In the genomic region with DNA sequence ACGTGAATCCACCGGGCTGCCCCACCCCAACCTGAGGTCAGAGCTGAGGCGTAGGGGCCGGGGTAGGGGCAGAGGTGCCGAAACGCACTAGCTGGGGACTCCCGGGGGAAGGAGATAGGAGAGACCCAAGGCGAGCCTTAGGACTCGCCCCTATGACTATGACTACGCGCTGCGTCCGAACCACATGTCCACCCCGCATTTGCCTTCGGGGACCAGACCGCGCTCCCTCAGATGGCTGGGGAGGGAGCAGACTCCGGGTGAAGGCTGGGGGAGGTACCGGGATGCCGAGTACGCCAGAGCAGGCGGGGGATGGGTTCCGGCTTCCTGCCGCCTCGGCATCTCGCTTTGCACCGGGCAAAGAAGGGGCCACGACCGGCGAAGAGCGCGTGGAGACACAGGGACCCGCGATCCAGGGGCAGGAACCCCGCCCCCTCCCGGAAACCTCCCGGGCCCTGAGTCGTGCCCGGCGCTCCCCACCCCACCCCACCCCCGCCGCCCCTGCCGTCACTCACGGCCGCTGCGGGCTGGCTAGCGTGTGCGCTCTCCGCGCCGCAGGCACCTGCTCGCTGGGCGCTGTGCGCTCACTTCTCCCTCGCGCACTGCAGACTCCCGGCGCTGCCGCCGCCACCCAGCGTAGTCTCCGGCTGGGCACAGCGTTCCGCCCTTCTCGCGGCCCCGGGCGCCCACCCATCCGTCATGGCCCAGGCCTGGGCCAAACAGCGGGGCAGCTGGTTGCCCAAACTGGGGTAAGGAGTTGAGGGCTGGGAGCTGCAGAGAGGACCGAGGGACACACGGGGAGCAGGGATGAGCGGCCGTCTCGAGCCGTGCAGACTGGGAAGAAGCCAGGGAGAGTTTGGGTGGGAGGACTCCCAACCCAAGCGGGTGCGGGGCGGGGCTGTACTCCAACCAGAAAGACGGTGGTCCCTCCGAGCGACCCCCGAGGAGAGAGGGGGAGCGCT, we compare ENCODE assay signal across 11 cellular contexts. TPM values are rescaled to one million over a fixed set of nuclear protein-coding genes. Genes with fewer than 3 reads are reported as not detected.
A peak's percentile ranks its signal among the peaks of the same experiment; 100 is the strongest.
DNase-seq lines count a peak whose midpoint lies in the region; ATAC-seq lines count a peak whose summit lies in the region.
"Had no signal": no experiment of that assay in that cellular context is flagged by ENCODE, and none has a peak within 500 bp of the region (broad histone marks: within the 10 kb centered on the region; RNA-seq: fewer than 3 reads in every experiment).

No MANE protein-coding gene starts in this region.

- H3K4ac ChIP-seq in mesendoderm (ENCODE audit: low read depth, low read length): no peak overlapping the region

- ATAC-seq in stimulated activated naive CD8-positive, alpha-beta T cell treated with anti-CD3 and anti-CD28 coated beads, Interleukin-15, amount 100 ng/mL, for 72 hours: no peak
- no peak for ATAC-seq in stimulated activated naive CD8-positive, alpha-beta T cell treated with anti-CD3 and anti-CD28 coated beads, Interleukin-15, Interleukin-2, amounts not matched to agents 100 U/mL and 50 U/mL, for 24 hours
- ATAC-seq in GM21723 (IDR thresholded peaks at IDR 0.05; ENCODE audit: unreplicated experiment) (no peak), HG03460 (IDR thresholded peaks at IDR 0.05; ENCODE audit: unreplicated experiment) (no peak), HG03045 (IDR thresholded peaks at IDR 0.05; ENCODE audit: unreplicated experiment) (no peak)

- no peak overlapping the region for H3K27ac ChIP-seq in mesendoderm (ENCODE audit: low read depth, low read length)
- H3K27ac ChIP-seq: SK-N-MC had no signal

- H3K27me3 ChIP-seq in mesendoderm (ENCODE audit: insufficient read depth, low read length, poor library complexity): peaks cover 43% of the 10 kb centered on the region

- H3K4me3 ChIP-seq in mesendoderm (ENCODE audit: low read length): no peak overlapping the region
- H3K4me3 ChIP-seq: SK-N-MC had no signal

- no peaks in the 10 kb centered on the region for H3K79me1 ChIP-seq in mesendoderm (ENCODE audit: low read length)

- H3K4me3 Mint-ChIP-seq in stimulated activated naive CD8-positive, alpha-beta T cell treated with anti-CD3 and anti-CD28 coated beads, Interleukin-15, amount 100 ng/mL, for 72 hours: peak overlapping the region; percentile 74 to 83

- H3K9ac ChIP-seq in mesendoderm (ENCODE audit: low read length): no peak overlapping the region

- H2AK5ac ChIP-seq in mesendoderm (ENCODE audit: low read length): no peak overlapping the region

- H2BK120ac ChIP-seq in mesendoderm (ENCODE audit: low read depth, low read length): no peak overlapping the region

- H3K79me2 ChIP-seq in mesendoderm (ENCODE audit: control insufficient read depth, insufficient read depth, low read length): no peaks in the 10 kb centered on the region

- H2BK5ac ChIP-seq in mesendoderm (ENCODE audit: low read length): no peak overlapping the region

- peaks cover 97% of the 10 kb centered on the region for H3K27me3 Mint-ChIP-seq in stimulated activated naive CD8-positive, alpha-beta T cell treated with anti-CD3 and anti-CD28 coated beads, Interleukin-15, amount 100 ng/mL, for 72 hours

- H3K4me1 Mint-ChIP-seq in stimulated activated naive CD8-positive, alpha-beta T cell treated with anti-CD3 and anti-CD28 coated beads, Interleukin-15, amount 100 ng/mL, for 72 hours: peaks cover 44% of the 10 kb centered on the region

- H3K4me1 ChIP-seq in mesendoderm (ENCODE audit: control insufficient read depth, low read depth, low read length): peaks cover 2% of the 10 kb centered on the region

- peaks cover 0 to 8% of the 10 kb centered on the region in 2 donors for H3K9me3 Mint-ChIP-seq in stimulated activated naive CD8-positive, alpha-beta T cell treated with anti-CD3 and anti-CD28 coated beads, Interleukin-15, amount 100 ng/mL, for 72 hours

- H2BK15ac ChIP-seq in mesendoderm (replicated peaks; ENCODE audit: low read depth): no peak overlapping the region

- H3K36me3 ChIP-seq in mesendoderm (ENCODE audit: control insufficient read depth, insufficient read depth, low read length): no peaks in the 10 kb centered on the region

- H4K8ac ChIP-seq in mesendoderm (ENCODE audit: low read depth, low read length): no peak overlapping the region

- H4K5ac ChIP-seq in mesendoderm (ENCODE audit: low read length): no peak overlapping the region

- no peak overlapping the region for H3K18ac ChIP-seq in mesendoderm (ENCODE audit: low read length)

- WGBS in mesendoderm (ENCODE audit: extremely low coverage, insufficient coverage, low lambda C conversion rate): no CpG with 5 or more reads among the region's 84 CpGs

- peak overlapping the region; percentile 67 for H3K4me2 ChIP-seq in mesendoderm (ENCODE audit: low read length)

- peak overlapping the region in 1 of 2 donors; percentile 28 for H3K27ac Mint-ChIP-seq in stimulated activated naive CD8-positive, alpha-beta T cell treated with anti-CD3 and anti-CD28 coated beads, Interleukin-15, amount 100 ng/mL, for 72 hours
- H3K27ac Mint-ChIP-seq: CD4-positive, CD25-positive, alpha-beta regulatory T cell had no signal

- H3K56ac ChIP-seq in mesendoderm (ENCODE audit: low read length): peak overlapping the region; percentile 56

- no peak overlapping the region for H3K23ac ChIP-seq in mesendoderm (ENCODE audit: low read length)

- DNase-seq in stimulated activated naive CD8-positive, alpha-beta T cell treated with anti-CD3 and anti-CD28 coated beads, Interleukin-15, amount 100 ng/mL, for 72 hours: no peak
- DNase-seq in stimulated activated naive CD8-positive, alpha-beta T cell treated with anti-CD3 and anti-CD28 coated beads, Interleukin-15, Interleukin-2, amounts not matched to agents 100 U/mL and 50 U/mL, for 24 hours: no peak
- DNase-seq in anterior cingulate cortex (lab: John Stamatoyannopoulos, UW) (peak in 42 of 58 donors; percentile 38 to 80 (median 60)), mesendoderm (peak; percentile 53), cortex of kidney (lab: John Stamatoyannopoulos, UW) (no peak)
- DNase-seq: CD4-positive, CD25-positive, alpha-beta regulatory T cell; erythroblast had no signal

RNA-seq across cellular contexts. Expression of gene VSTM2B, which starts 0.6 kb away (rescaled TPM):
- polyA plus RNA-seq in mesendoderm (2013, experiment 1 of 2): 0.13 TPM
- 0.14 TPM for polyA plus RNA-seq in mesendoderm (2013, experiment 2 of 2)
- polyA plus RNA-seq: CD4-positive, CD25-positive, alpha-beta regulatory T cell had no signal

Comparison
In these comparisons a context has a peak if more than half of its experiments do, and no peak if none do; other contexts are left out.
1. DNase-seq: peak in anterior cingulate cortex (42 of 58) and mesendoderm (single experiment); none in stimulated activated naive CD8-positive, alpha-beta T cell treated with anti-CD3 and anti-CD28 coated beads, Interleukin-15, amount 100 ng/mL, for 72 hours (0 of 2), stimulated activated naive CD8-positive, alpha-beta T cell treated with anti-CD3 and anti-CD28 coated beads, Interleukin-15, Interleukin-2, amounts not matched to agents 100 U/mL and 50 U/mL, for 24 hours (single experiment) and cortex of kidney (single experiment).